Comparison of ENCODE assay signal across 1 cellular context in the genomic region with DNA sequence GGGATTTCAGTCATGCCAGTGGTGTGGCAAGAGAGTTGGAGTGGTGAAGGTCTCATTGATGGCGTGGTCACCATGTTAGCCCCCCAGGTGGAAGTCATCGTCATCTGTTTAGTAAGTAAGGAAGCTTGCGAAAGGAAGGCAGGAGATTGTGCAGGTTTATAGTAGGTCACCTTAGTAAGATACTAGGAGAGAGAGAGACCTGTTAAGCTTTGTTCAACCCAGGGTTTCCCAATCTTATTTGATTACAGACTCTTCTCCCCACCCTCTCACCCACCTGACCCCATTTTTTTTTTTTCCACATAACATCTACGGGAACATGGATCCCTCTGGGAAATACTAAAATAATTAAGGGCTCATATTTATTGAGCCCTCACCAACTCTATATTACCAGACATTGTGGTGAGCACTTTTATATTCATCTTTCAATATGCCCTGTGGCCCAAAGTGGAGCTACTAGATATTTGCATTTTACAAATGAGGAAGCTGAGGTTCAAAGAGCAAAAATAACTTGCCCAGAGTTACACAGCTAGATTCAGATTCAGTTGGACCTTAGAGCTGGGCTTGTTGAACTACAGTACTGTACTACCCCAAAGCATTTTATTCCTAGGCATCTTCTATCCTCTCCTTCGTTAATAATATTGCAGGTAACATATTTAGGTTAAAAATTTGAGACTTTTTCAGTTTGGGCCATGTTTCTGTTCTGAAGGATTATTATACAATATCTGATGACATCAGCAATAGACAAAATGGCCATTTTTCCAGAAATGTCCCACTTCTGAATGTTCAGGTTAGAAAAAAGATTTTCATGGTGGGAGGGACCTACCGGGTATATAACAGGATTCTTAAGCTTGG.
TF ChIP-seq lines count a peak whose summit lies in the region.

No MANE protein-coding gene starts in this region.

TF ChIP-seq in SK-N-SH treated with all-trans-retinoic acid at 6 μM for 48 hours, 23 proteins besides CTCF, POLR2A, EP300 and RAD21 (continued from another document):
- TF ChIP-seq ZNF8 (CRISPR knock-in tag; IDR thresholded peaks at IDR 0.05) (no peak), ZNF70 (CRISPR knock-in tag; IDR thresholded peaks at IDR 0.05) (no peak)
